17 cellular contexts compared by ENCODE assay signal in genomic region chr15:64437982-64438381, GRCh38. TPM values are rescaled to one million over a fixed set of nuclear protein-coding genes. Genes with fewer than 3 reads are reported as not detected.
DNase-seq lines count a peak whose midpoint lies in the region; ATAC-seq, FAIRE-seq and TF ChIP-seq lines count a peak whose summit lies in the region.
"Had no signal": no experiment of that assay in that cellular context is flagged by ENCODE, and none has a peak within 500 bp of the region (broad histone marks: within the 10 kb centered on the region; RNA-seq: fewer than 3 reads in every experiment).

No MANE protein-coding gene starts in this region.

- no peak for TF ChIP-seq CTCF in RWPE2 (IDR thresholded peaks at IDR 0.05; ENCODE audit: poor library complexity, severe bottlenecking)

- peaks cover 12% of the 10 kb centered on the region for H3K36me3 Mint-ChIP-seq in activated naive CD4-positive, alpha-beta T cell treated with anti-CD3 and anti-CD28 coated beads, Interleukin-2, amount 50 U/mL, for 24 hours
- peaks cover 29% of the 10 kb centered on the region for H3K36me3 Mint-ChIP-seq in activated naive CD8-positive, alpha-beta T cell treated with anti-CD3 and anti-CD28 coated beads for 36 hours
- H3K36me3 Mint-ChIP-seq in stimulated activated naive CD8-positive, alpha-beta T cell treated with anti-CD3 and anti-CD28 coated beads, Interleukin-15, Interleukin-2, amounts not matched to agents 100 ng/mL and 50 ng/mL, for 24 hours (ENCODE audit: low read depth), result peaks cover 11% of the 10 kb centered on the region

- H3K27me3 Mint-ChIP-seq in activated naive CD4-positive, alpha-beta T cell treated with anti-CD3 and anti-CD28 coated beads, Interleukin-2, amount 50 U/mL, for 24 hours, result no peaks in the 10 kb centered on the region
- no peaks in the 10 kb centered on the region for H3K27me3 Mint-ChIP-seq in activated naive CD8-positive, alpha-beta T cell treated with anti-CD3 and anti-CD28 coated beads for 36 hours
- no peaks in the 10 kb centered on the region for H3K27me3 Mint-ChIP-seq in stimulated activated naive CD8-positive, alpha-beta T cell treated with anti-CD3 and anti-CD28 coated beads, Interleukin-15, Interleukin-2, amounts not matched to agents 100 ng/mL and 50 ng/mL, for 24 hours

- peak overlapping the region; percentile 1 for H3K27ac ChIP-seq in RWPE2 (ENCODE audit: poor library complexity, severe bottlenecking)
- H3K27ac ChIP-seq: KMS-11 had no signal

- DNase-seq in activated naive CD4-positive, alpha-beta T cell treated with anti-CD3 and anti-CD28 coated beads, Interleukin-2, amount 50 U/mL, for 16 hours, result no peak
- DNase-seq in RWPE2 (ENCODE audit: low spot score) (no peak), left lobe of liver (ENCODE audit: low spot score) (no peak), HTR-8/SVneo (ENCODE audit: insufficient read length, low spot score) (no peak)
- DNase-seq in activated naive CD8-positive, alpha-beta T cell treated with anti-CD3 and anti-CD28 coated beads for 36 hours, result no peak
- DNase-seq: EL, MM.1S, NCI-H1105, NCI-H1694, NCI-H226, NCI-H524 treated with DMSO at 0.1 percent for 48 hours, Right ventricle myocardium superior had no signal

- no peak for FAIRE-seq in HTR-8/SVneo (lab: Jason Lieb, UNC)
- FAIRE-seq: H54 had no signal

- no peak overlapping the region for H3K4me3 ChIP-seq in RWPE2 (ENCODE audit: severe bottlenecking)

- H3K27me3 ChIP-seq in RWPE2 (ENCODE audit: insufficient read depth, poor library complexity, severe bottlenecking), result no peaks in the 10 kb centered on the region

- H3K4me3 Mint-ChIP-seq in activated naive CD4-positive, alpha-beta T cell treated with anti-CD3 and anti-CD28 coated beads, Interleukin-2, amount 50 U/mL, for 24 hours, result peak overlapping the region; percentile 0
- no peak overlapping the region for H3K4me3 Mint-ChIP-seq in activated naive CD8-positive, alpha-beta T cell treated with anti-CD3 and anti-CD28 coated beads for 36 hours
- no peak overlapping the region for H3K4me3 Mint-ChIP-seq in stimulated activated naive CD8-positive, alpha-beta T cell treated with anti-CD3 and anti-CD28 coated beads, Interleukin-15, Interleukin-2, amounts not matched to agents 100 ng/mL and 50 ng/mL, for 24 hours
- H3K4me3 Mint-ChIP-seq: CD14-positive monocyte had no signal

- peaks cover 51% of the 10 kb centered on the region for H3K4me1 Mint-ChIP-seq in activated naive CD4-positive, alpha-beta T cell treated with anti-CD3 and anti-CD28 coated beads, Interleukin-2, amount 50 U/mL, for 24 hours
- H3K4me1 Mint-ChIP-seq in activated naive CD8-positive, alpha-beta T cell treated with anti-CD3 and anti-CD28 coated beads for 36 hours, result peaks cover 33% of the 10 kb centered on the region
- peaks cover 41% of the 10 kb centered on the region for H3K4me1 Mint-ChIP-seq in stimulated activated naive CD8-positive, alpha-beta T cell treated with anti-CD3 and anti-CD28 coated beads, Interleukin-15, Interleukin-2, amounts not matched to agents 100 ng/mL and 50 ng/mL, for 24 hours (ENCODE audit: low read depth)

- peaks cover 2% of the 10 kb centered on the region for H3K4me1 ChIP-seq in RWPE2 (ENCODE audit: insufficient read depth, poor library complexity, severe bottlenecking)

- no peak overlapping the region for H3K27ac Mint-ChIP-seq in activated naive CD4-positive, alpha-beta T cell treated with anti-CD3 and anti-CD28 coated beads, Interleukin-2, amount 50 U/mL, for 24 hours
- H3K27ac Mint-ChIP-seq in activated naive CD8-positive, alpha-beta T cell treated with anti-CD3 and anti-CD28 coated beads for 36 hours, result peak overlapping the region; percentile 63
- peak overlapping the region; percentile 80 for H3K27ac Mint-ChIP-seq in stimulated activated naive CD8-positive, alpha-beta T cell treated with anti-CD3 and anti-CD28 coated beads, Interleukin-15, Interleukin-2, amounts not matched to agents 100 ng/mL and 50 ng/mL, for 24 hours

- H3K36me3 ChIP-seq in RWPE2 (ENCODE audit: low read depth), result peaks cover 7% of the 10 kb centered on the region

- no peak for ATAC-seq in RWPE2 (ENCODE audit: low read depth)
- ATAC-seq in left lobe of liver, result no peak

- no peaks in the 10 kb centered on the region for H3K9me3 Mint-ChIP-seq in activated naive CD4-positive, alpha-beta T cell treated with anti-CD3 and anti-CD28 coated beads, Interleukin-2, amount 50 U/mL, for 24 hours
- H3K9me3 Mint-ChIP-seq in activated naive CD8-positive, alpha-beta T cell treated with anti-CD3 and anti-CD28 coated beads for 36 hours, result peaks cover 2% of the 10 kb centered on the region
- H3K9me3 Mint-ChIP-seq in stimulated activated naive CD8-positive, alpha-beta T cell treated with anti-CD3 and anti-CD28 coated beads, Interleukin-15, Interleukin-2, amounts not matched to agents 100 ng/mL and 50 ng/mL, for 24 hours, result no peaks in the 10 kb centered on the region
- H3K9me3 Mint-ChIP-seq: CD14-positive monocyte had no signal

- no peaks in the 10 kb centered on the region for H3K9me3 ChIP-seq in RWPE2 (ENCODE audit: severe bottlenecking)

RNA-seq across cellular contexts. Expression of gene ZNF609, which starts 22.4 kb away (rescaled TPM):
- 10 to 100 TPM; 32.4 to 35.3 TPM for total RNA-seq in activated naive CD8-positive, alpha-beta T cell treated with anti-CD3 and anti-CD28 coated beads for 36 hours
- total RNA-seq in left lobe of liver, result 16.3 TPM

RNA-seq across cellular contexts. Expression of gene TRIP4, which starts 50.3 kb away (rescaled TPM):
- 10 to 100 TPM; 18.0 to 18.4 TPM for total RNA-seq in activated naive CD8-positive, alpha-beta T cell treated with anti-CD3 and anti-CD28 coated beads for 36 hours
- total RNA-seq in left lobe of liver, result 8.5 TPM

RNA-seq across cellular contexts. Expression of gene PCLAF, which starts 56.7 kb away (rescaled TPM):
- total RNA-seq in activated naive CD8-positive, alpha-beta T cell treated with anti-CD3 and anti-CD28 coated beads for 36 hours, result 100 to 1,000 TPM; 126 to 134 TPM
- total RNA-seq in left lobe of liver, result 3.1 TPM

Comparison
In these comparisons a context has a peak if more than half of its experiments do, and no peak if none do; other contexts are left out.
1. RNA of gene PCLAF, which starts 56.7 kb away (total RNA-seq): 126 to 134 TPM in activated naive CD8-positive, alpha-beta T cell treated with anti-CD3 and anti-CD28 coated beads for 36 hours; 3.1 TPM in left lobe of liver (single experiment); every median in the first group is over 10 times any median in the second.